In genomic region chr16:80981103-80981502, GRCh38 we compare ENCODE assay signal across 13 cellular contexts. TPM values are rescaled to one million over a fixed set of nuclear protein-coding genes. Genes with fewer than 3 reads are reported as not detected.
DNase-seq lines count a peak whose midpoint lies in the region; ATAC-seq, FAIRE-seq and TF ChIP-seq lines count a peak whose summit lies in the region.
"Had no signal": no experiment of that assay in that cellular context is flagged by ENCODE, and none has a peak within 500 bp of the region (broad histone marks: within the 10 kb centered on the region; RNA-seq: fewer than 3 reads in every experiment).

No MANE protein-coding gene starts in this region.

- H3K4me1 ChIP-seq in HepG2 (ENCODE audit: insufficient read depth, low read length) (peaks cover 31% of the 10 kb centered on the region), prostate gland (replicated peaks) (no peaks in the 10 kb centered on the region)
- H3K4me1 ChIP-seq: HAP-1 had no signal

- BruUV-seq in HepG2 (replicated peaks; lab: Mats Ljungman, UMichigan) = no TSS peak

- peak; percentile 62; the same call in 1 of the 3 replicates for ATAC-seq in HepG2

- H3K9me3 ChIP-seq in HepG2 (ENCODE audit: low read length) (no peaks in the 10 kb centered on the region), prostate gland (no peaks in the 10 kb centered on the region)
- H3K9me3 ChIP-seq: BLaER1, Caco-2, HAP-1 had no signal

- no peak overlapping the region for H2AFZ ChIP-seq in HepG2 (ENCODE audit: low read length)

- DNase-seq in Ammon's horn (ENCODE audit: low spot score) = peak; percentile 27
- DNase-seq in HepG2 (ENCODE audit: low spot score) = no peak
- DNase-seq in prostate gland (ENCODE audit: low spot score) = peak; percentile 52
- DNase-seq in mucosa of gallbladder (ENCODE audit: low spot score) = no peak
- DNase-seq in EL = no peak
- DNase-seq: Caco-2; CD8-positive, alpha-beta memory T cell; DND-41; GF-D8 had no signal

- H3K4me2 ChIP-seq in HepG2 (ENCODE audit: low read depth, low read length) = 0 out of 2 replicates have a peak overlapping the region, but pooled peaks have one; percentile 5
- H3K4me2 ChIP-seq: BLaER1 had no signal

- no peak overlapping the region for H3K9ac ChIP-seq in HepG2 (ENCODE audit: insufficient read depth, low read depth, low read length)
- H3K9ac ChIP-seq: BLaER1 had no signal

- intact Hi-C loops in HepG2 (cut with micrococcal nuclease; ENCODE audit: unreplicated experiment) (no loop called here), prostate gland (cut with DNase I) (no loop called here)

- peaks cover 27% of the 10 kb centered on the region for H3K79me2 ChIP-seq in HepG2 (ENCODE audit: insufficient read depth, low read length)

- no peak for TF ChIP-seq RAD21 in HepG2 (CRISPR knock-in tag; IDR thresholded peaks at IDR 0.05)

- CTCF ChIA-PET in HepG2 (lab: Yijun Ruan, JAX; ENCODE audit: low intra/inter-chr PET ratio, low total read pairs) = no interaction called here

- TF ChIP-seq CTCF in VCaP (conservative IDR thresholded peaks at IDR 0.05) (no peak), HepG2 (CRISPR knock-in tag; IDR thresholded peaks at IDR 0.05) (no peak), prostate gland (IDR thresholded peaks at IDR 0.05) (no peak)

- in situ Hi-C loops in HepG2 (cut with HindIII; ENCODE audit: extremely low pct_ligation_motif_present, low pct_unique_long_range_greater_than_20kb) = no loop called here

- no peaks in the 10 kb centered on the region for H4K20me1 ChIP-seq in HepG2 (ENCODE audit: insufficient read depth, low read length)

- TF ChIP-seq POLR2A in HepG2 (IDR thresholded peaks at IDR 0.05; ENCODE audit: insufficient read depth in 1 of 2, low read depth in 2 of 2, low read length in 2 of 2) (no peak), prostate gland (IDR thresholded peaks at IDR 0.05) (no peak)

- H3K27me3 ChIP-seq in HepG2 (ENCODE audit: control insufficient read depth in 1 of 2, insufficient read depth in 2 of 2, low read length in 2 of 2) (no peaks in the 10 kb centered on the region), prostate gland (replicated peaks; ENCODE audit: insufficient read depth) (no peaks in the 10 kb centered on the region)
- H3K27me3 ChIP-seq: BLaER1 had no signal

- H3K27ac ChIP-seq in VCaP = peak overlapping the region; percentile 60
- no peak overlapping the region for H3K27ac ChIP-seq in HepG2 (ENCODE audit: extremely low read length, insufficient read depth, low read length)
- H3K27ac ChIP-seq in prostate gland = peak overlapping the region; percentile 60 to 76
- H3K27ac ChIP-seq: BLaER1 had no signal

- FAIRE-seq in HepG2 (lab: Jason Lieb, UNC) = peak; percentile 15
- FAIRE-seq: H1 had no signal

- no peak overlapping the region for H3K4me3 ChIP-seq in HepG2 (replicated peaks in 1 of 3; ENCODE audit: insufficient read depth in 1 of 3, low read depth in 2 of 3, low read length in 3 of 3)
- H3K4me3 ChIP-seq in prostate gland = no peak overlapping the region
- H3K4me3 ChIP-seq: BLaER1, HAP-1 had no signal

- H3K36me3 ChIP-seq in HepG2 (replicated peaks in 1 of 2; ENCODE audit: control insufficient read depth in 1 of 2, insufficient read depth in 2 of 2, low read length in 2 of 2) (peaks cover 3 to 20% of the 10 kb centered on the region in 2 experiments; a peak in 4 of 5 replicates), prostate gland (no peaks in the 10 kb centered on the region)

- POLR2A ChIA-PET in HepG2 (lab: Yijun Ruan, JAX) = no interaction called here

- TF ChIP-seq EP300 in HepG2 (IDR thresholded peaks at IDR 0.05; ENCODE audit: low read depth in 2 of 2, low read length in 2 of 2) (no peak), HepG2 (CRISPR knock-in tag; IDR thresholded peaks at IDR 0.05; ENCODE audit: borderline replicate concordance) (no peak)

TF ChIP-seq in HepG2, 621 proteins besides CTCF, POLR2A, EP300 and RAD21 (continues in another document):
- no peak for TF ChIP-seq MTF2 (CRISPR knock-in tag; IDR thresholded peaks at IDR 0.05; ENCODE audit: borderline replicate concordance)
- peak; percentile 25 for TF ChIP-seq SKI (IDR thresholded peaks at IDR 0.05; ENCODE audit: partially characterized antibody)
- peak; percentile 21; the same call in 1 of the 2 replicates for TF ChIP-seq BCL6 (CRISPR knock-in tag; IDR thresholded peaks at IDR 0.05)

RNA-seq across cellular contexts. Expression of gene CMC2, which starts 25.6 kb away (rescaled TPM):
- total RNA-seq in HepG2 (2016; rRNA removed; fragmentation: Illumina TruSeq; extraction: Trizol) = 129 and 147 TPM in 2 replicates
- total RNA-seq in HepG2 (2016; cell fraction: cytosol; rRNA removed; fragmentation: Illumina TruSeq; extraction: Trizol; ENCODE audit: low read depth) = 111 and 171 TPM in 2 replicates
- 118 and 155 TPM in 2 replicates for total RNA-seq in HepG2 (2016; cell fraction: insoluble cytoplasmic fraction; rRNA removed; fragmentation: Illumina TruSeq; extraction: Trizol)
- 132 and 180 TPM in 2 replicates for total RNA-seq in HepG2 (2016; cell fraction: membrane; rRNA removed; fragmentation: Illumina TruSeq; extraction: Trizol)
- 49.2 and 54.6 TPM in 2 replicates for total RNA-seq in HepG2 (2016; cell fraction: nucleus; rRNA removed; fragmentation: Illumina TruSeq; extraction: Trizol)
- polyA plus RNA-seq in HepG2 (2011; rRNA removed) = 92.1 and 116 TPM in 2 replicates
- polyA plus RNA-seq in HepG2 (2011; cell fraction: cytosol; rRNA removed) = 134 and 148 TPM in 2 replicates
- 22.2 and 24.5 TPM in 2 replicates for polyA plus RNA-seq in HepG2 (2011; cell fraction: nucleus; rRNA removed)
- 81.8 and 85.6 TPM in 2 replicates for polyA plus RNA-seq in HepG2 (2012)
- polyA plus RNA-seq in HepG2 (2016; cell fraction: cytosol; fragmentation: Illumina TruSeq; extraction: Trizol; ENCODE audit: low read depth) = 157 and 235 TPM in 2 replicates
- polyA plus RNA-seq in HepG2 (2016; cell fraction: insoluble cytoplasmic fraction; fragmentation: Illumina TruSeq; extraction: Trizol; ENCODE audit: low read depth) = 172 and 176 TPM in 2 replicates
- polyA plus RNA-seq in HepG2 (2016; cell fraction: membrane; fragmentation: Illumina TruSeq; extraction: Trizol; ENCODE audit: low read depth) = 133 and 179 TPM in 2 replicates
- 86.6 and 97.5 TPM in 2 replicates for polyA plus RNA-seq in HepG2 (2016; cell fraction: nucleus; fragmentation: Illumina TruSeq; extraction: Trizol; ENCODE audit: insufficient read depth, low read depth)
- 70.9 and 71.9 TPM in 2 replicates for polyA minus RNA-seq in HepG2 (2011; rRNA and poly(A)+ RNA removed; ENCODE audit: low replicate concordance)
- polyA minus RNA-seq in HepG2 (2011; cell fraction: cytosol; rRNA and poly(A)+ RNA removed) = 19.8 and 22.3 TPM in 2 replicates
- polyA minus RNA-seq in HepG2 (2011; cell fraction: nucleus; rRNA and poly(A)+ RNA removed) = 35.4 and 68.6 TPM in 2 replicates
- 100 to 1,000 TPM in 1 of 2 donors, 10 to 100 TPM in 1; 38.9 to 153 TPM for total RNA-seq in prostate gland
- 60.7 TPM for total RNA-seq in mucosa of gallbladder

RNA-seq across cellular contexts. Expression of gene CENPN, which starts 25.9 kb away (rescaled TPM):
- 129 and 193 TPM in 2 replicates for total RNA-seq in HepG2 (2016; rRNA removed; fragmentation: Illumina TruSeq; extraction: Trizol)
- total RNA-seq in HepG2 (2016; cell fraction: cytosol; rRNA removed; fragmentation: Illumina TruSeq; extraction: Trizol; ENCODE audit: low read depth) = 98.3 and 119 TPM in 2 replicates
- total RNA-seq in HepG2 (2016; cell fraction: insoluble cytoplasmic fraction; rRNA removed; fragmentation: Illumina TruSeq; extraction: Trizol) = 133 and 185 TPM in 2 replicates
- total RNA-seq in HepG2 (2016; cell fraction: membrane; rRNA removed; fragmentation: Illumina TruSeq; extraction: Trizol) = 180 and 185 TPM in 2 replicates
- total RNA-seq in HepG2 (2016; cell fraction: nucleus; rRNA removed; fragmentation: Illumina TruSeq; extraction: Trizol) = 46.2 and 59.6 TPM in 2 replicates
- polyA plus RNA-seq in HepG2 (2011; rRNA removed) = 17.3 and 29.7 TPM in 2 replicates
- 15.2 and 17.8 TPM in 2 replicates for polyA plus RNA-seq in HepG2 (2011; cell fraction: cytosol; rRNA removed)
- polyA plus RNA-seq in HepG2 (2011; cell fraction: nucleus; rRNA removed) = 8.3 and 10.1 TPM in 2 replicates
- 46.5 and 70.0 TPM in 2 replicates for polyA plus RNA-seq in HepG2 (2012)
- polyA plus RNA-seq in HepG2 (2016; cell fraction: cytosol; fragmentation: Illumina TruSeq; extraction: Trizol; ENCODE audit: low read depth) = 113 and 120 TPM in 2 replicates
- polyA plus RNA-seq in HepG2 (2016; cell fraction: insoluble cytoplasmic fraction; fragmentation: Illumina TruSeq; extraction: Trizol; ENCODE audit: low read depth) = 123 and 135 TPM in 2 replicates
- 123 and 146 TPM in 2 replicates for polyA plus RNA-seq in HepG2 (2016; cell fraction: membrane; fragmentation: Illumina TruSeq; extraction: Trizol; ENCODE audit: low read depth)
- 40.0 and 50.9 TPM in 2 replicates for polyA plus RNA-seq in HepG2 (2016; cell fraction: nucleus; fragmentation: Illumina TruSeq; extraction: Trizol; ENCODE audit: insufficient read depth, low read depth)
- 17.1 and 164 TPM in 2 replicates for polyA minus RNA-seq in HepG2 (2011; rRNA and poly(A)+ RNA removed; ENCODE audit: low replicate concordance)
- polyA minus RNA-seq in HepG2 (2011; cell fraction: cytosol; rRNA and poly(A)+ RNA removed) = 14.1 and 16.1 TPM in 2 replicates
- polyA minus RNA-seq in HepG2 (2011; cell fraction: nucleus; rRNA and poly(A)+ RNA removed) = 17.9 and 25.4 TPM in 2 replicates
- 100 to 1,000 TPM in 1 of 2 donors, 10 to 100 TPM in 1; 40.6 to 103 TPM for total RNA-seq in prostate gland
- total RNA-seq in mucosa of gallbladder = 9.3 TPM

RNA-seq across cellular contexts. Expression of gene ATMIN, which starts 54.5 kb away (rescaled TPM):
- total RNA-seq in HepG2 (2016; rRNA removed; fragmentation: Illumina TruSeq; extraction: Trizol) (60.4 and 74.7 TPM in 2 replicates), prostate gland (10 to 100 TPM; 47.1 to 62.4 TPM), mucosa of gallbladder (28.9 TPM)
- total RNA-seq in HepG2 (2016; cell fraction: cytosol; rRNA removed; fragmentation: Illumina TruSeq; extraction: Trizol; ENCODE audit: low read depth) = 33.0 and 38.8 TPM in 2 replicates
- 61.5 and 70.5 TPM in 2 replicates for total RNA-seq in HepG2 (2016; cell fraction: insoluble cytoplasmic fraction; rRNA removed; fragmentation: Illumina TruSeq; extraction: Trizol)
- 116 and 141 TPM in 2 replicates for total RNA-seq in HepG2 (2016; cell fraction: membrane; rRNA removed; fragmentation: Illumina TruSeq; extraction: Trizol)
- total RNA-seq in HepG2 (2016; cell fraction: nucleus; rRNA removed; fragmentation: Illumina TruSeq; extraction: Trizol) = 37.1 and 38.6 TPM in 2 replicates
- 30.4 and 34.6 TPM in 2 replicates for polyA plus RNA-seq in HepG2 (2011; rRNA removed)
- polyA plus RNA-seq in HepG2 (2011; cell fraction: cytosol; rRNA removed) = 18.8 and 33.3 TPM in 2 replicates
- 12.4 and 15.2 TPM in 2 replicates for polyA plus RNA-seq in HepG2 (2011; cell fraction: nucleus; rRNA removed)
- polyA plus RNA-seq in HepG2 (2012) = 26.9 TPM in 2 replicates
- 52.2 and 56.7 TPM in 2 replicates for polyA plus RNA-seq in HepG2 (2016; cell fraction: cytosol; fragmentation: Illumina TruSeq; extraction: Trizol; ENCODE audit: low read depth)
- polyA plus RNA-seq in HepG2 (2016; cell fraction: insoluble cytoplasmic fraction; fragmentation: Illumina TruSeq; extraction: Trizol; ENCODE audit: low read depth) = 70.0 and 73.6 TPM in 2 replicates
- polyA plus RNA-seq in HepG2 (2016; cell fraction: membrane; fragmentation: Illumina TruSeq; extraction: Trizol; ENCODE audit: low read depth) = 113 and 129 TPM in 2 replicates
- 53.5 and 53.8 TPM in 2 replicates for polyA plus RNA-seq in HepG2 (2016; cell fraction: nucleus; fragmentation: Illumina TruSeq; extraction: Trizol; ENCODE audit: insufficient read depth, low read depth)
- polyA minus RNA-seq in HepG2 (2011; rRNA and poly(A)+ RNA removed; ENCODE audit: low replicate concordance) = 32.5 and 50.4 TPM in 2 replicates
- 25.9 and 27.0 TPM in 2 replicates for polyA minus RNA-seq in HepG2 (2011; cell fraction: cytosol; rRNA and poly(A)+ RNA removed)
- 22.4 and 30.6 TPM in 2 replicates for polyA minus RNA-seq in HepG2 (2011; cell fraction: nucleus; rRNA and poly(A)+ RNA removed)

Comparison
In these comparisons a context has a peak if more than half of its experiments do, and no peak if none do; other contexts are left out.
1. DNase-seq: peak in Ammon's horn (single experiment) and prostate gland (single experiment); none in HepG2 (single experiment), mucosa of gallbladder (single experiment) and EL (single experiment).